9 cellular contexts compared by ENCODE assay signal in the genomic region with DNA sequence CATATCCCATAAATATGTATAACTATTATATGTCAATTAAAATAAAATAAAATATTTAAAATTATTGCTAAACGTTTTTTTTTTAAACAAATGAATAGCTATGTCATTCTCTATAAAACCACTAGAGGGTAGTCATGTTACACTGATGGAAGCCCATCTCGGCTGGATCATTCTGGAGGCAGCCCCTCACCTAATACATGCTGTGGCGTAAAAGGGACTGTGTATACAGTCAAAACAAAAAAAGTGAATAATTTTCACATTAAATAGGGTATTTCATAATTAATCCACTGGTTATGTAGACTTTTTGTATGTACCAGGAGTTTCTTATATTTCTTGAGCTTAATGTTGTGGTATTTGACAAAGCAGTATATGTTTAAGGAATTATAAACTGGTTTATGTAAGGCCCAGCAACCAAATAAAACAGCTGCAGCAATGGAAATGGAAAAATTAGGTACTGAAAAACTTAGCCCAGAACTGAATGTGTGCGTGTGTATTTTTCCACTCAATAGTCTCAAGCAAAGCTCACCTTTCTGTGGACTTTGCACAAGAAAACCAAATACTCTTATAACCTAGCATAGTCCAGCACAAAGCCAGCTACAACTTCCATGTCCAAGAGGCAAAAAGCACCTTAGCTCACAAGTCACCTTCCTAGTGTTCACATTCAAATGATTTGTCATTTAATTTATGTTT.
DNase-seq lines count a peak whose midpoint lies in the region; ATAC-seq, FAIRE-seq and TF ChIP-seq lines count a peak whose summit lies in the region.
"Had no signal": no experiment of that assay in that cellular context is flagged by ENCODE, and none has a peak within 500 bp of the region (broad histone marks: within the 10 kb centered on the region; RNA-seq: fewer than 3 reads in every experiment).

No MANE protein-coding gene starts in this region.

- H3K36me3 ChIP-seq in OCI-LY1 (ENCODE audit: insufficient read depth, low read length) (no peaks in the 10 kb centered on the region), neural cell (ENCODE audit: insufficient read depth, low read length) (no peaks in the 10 kb centered on the region)

- H3K79me2 ChIP-seq in OCI-LY1 (ENCODE audit: insufficient read depth, low read length) (no peaks in the 10 kb centered on the region), neural cell (replicated peaks; ENCODE audit: insufficient read depth, low read length) (no peaks in the 10 kb centered on the region)

- H3F3A ChIP-seq in OCI-LY1 (ENCODE audit: insufficient read depth, low read length) (no peaks in the 10 kb centered on the region), neural cell (ENCODE audit: insufficient read depth, low read length, poor library complexity, severe bottlenecking) (no peaks in the 10 kb centered on the region)

- DNase-seq in stimulated activated CD4-positive, alpha-beta T cell treated with anti-CD3 and anti-CD28 coated beads, Interleukin-15, amount 100 ng/mL, for 24 hours: peak; percentile 5
- DNase-seq in stimulated activated CD4-positive, alpha-beta T cell treated with anti-CD3 and anti-CD28 coated beads, Interleukin-4, amount 100 ng/mL, for 1 hour: no peak
- DNase-seq: stimulated activated naive B cell treated with anti-CD40 and anti-IgM and Interleukin-4, amounts not matched to agents 10 μg/mL and 1 μg/mL and 100 μg/mL, for 72 hours had no signal

- peak; percentile 95 for FAIRE-seq in endometrium (lab: Jason Lieb, UNC)

- H3K27ac ChIP-seq in OCI-LY1 (ENCODE audit: low read depth, low read length, poor library complexity, severe bottlenecking) (no peak overlapping the region), neural cell (ENCODE audit: low read length) (no peak overlapping the region)

- H3K9ac ChIP-seq in OCI-LY1 (ENCODE audit: low read length): no peak overlapping the region
- no peak overlapping the region for H3K9ac ChIP-seq in neural cell (ENCODE audit: low read length)

- no peaks in the 10 kb centered on the region for H3K4me1 ChIP-seq in OCI-LY1 (ENCODE audit: insufficient read depth, low read length, severe bottlenecking)

- no peaks in the 10 kb centered on the region for H3K9me2 ChIP-seq in OCI-LY1 (ENCODE audit: low read depth, low read length)
- H3K9me2 ChIP-seq in neural cell (ENCODE audit: insufficient read depth, low read length): no peaks in the 10 kb centered on the region

- TF ChIP-seq RAD21 in neural cell (conservative IDR thresholded peaks at IDR 0.05): peak; percentile 89

- TF ChIP-seq EP300 in neural cell (conservative IDR thresholded peaks at IDR 0.05; ENCODE audit: poor library complexity, severe bottlenecking): no peak

- ATAC-seq in HG03378 (IDR thresholded peaks at IDR 0.05; ENCODE audit: unreplicated experiment) (peak; percentile 51), GM19023 (IDR thresholded peaks at IDR 0.05; ENCODE audit: unreplicated experiment) (no peak), HG02870 (IDR thresholded peaks at IDR 0.05; ENCODE audit: unreplicated experiment) (no peak)

- no peaks in the 10 kb centered on the region for H4K20me1 ChIP-seq in OCI-LY1 (ENCODE audit: insufficient read depth, low read length)
- no peaks in the 10 kb centered on the region for H4K20me1 ChIP-seq in neural cell (ENCODE audit: insufficient read depth)

- no peak overlapping the region for H2AFZ ChIP-seq in OCI-LY1 (ENCODE audit: low read length)
- no peak overlapping the region for H2AFZ ChIP-seq in neural cell (ENCODE audit: low read depth, low read length)

- H3K4me3 ChIP-seq in OCI-LY1 (ENCODE audit: low read depth, low read length, poor library complexity, severe bottlenecking) (no peak overlapping the region), neural cell (ENCODE audit: low read length) (no peak overlapping the region)

- H3K9me3 ChIP-seq in OCI-LY1 (ENCODE audit: low read length) (no peaks in the 10 kb centered on the region), neural cell (ENCODE audit: low read length) (no peaks in the 10 kb centered on the region)

- no peak overlapping the region for H3K4me2 ChIP-seq in OCI-LY1 (ENCODE audit: low read length)
- no peak overlapping the region for H3K4me2 ChIP-seq in neural cell (ENCODE audit: low read length)

- H3K27me3 ChIP-seq in OCI-LY1 (ENCODE audit: insufficient read depth, low read length) (no peaks in the 10 kb centered on the region), neural cell (ENCODE audit: insufficient read depth, low read depth, low read length) (no peaks in the 10 kb centered on the region)

- TF ChIP-seq CTCF in OCI-LY1 (IDR thresholded peaks at IDR 0.05; ENCODE audit: low read length): peak; percentile 51
- peak; percentile 82 for TF ChIP-seq CTCF in neural cell (IDR thresholded peaks at IDR 0.05; ENCODE audit: poor library complexity, severe bottlenecking)

TF ChIP-seq in neural cell, 6 proteins besides CTCF, POLR2A, EP300 and RAD21:
- TF ChIP-seq MXI1 (conservative IDR thresholded peaks at IDR 0.05; ENCODE audit: poor library complexity, severe bottlenecking) (no peak), SMC3 (conservative IDR thresholded peaks at IDR 0.05; ENCODE audit: poor library complexity) (peak; percentile 83)
